18 cellular contexts compared by ENCODE assay signal in genomic region chr5:38996123-38996522, GRCh38.
DNase-seq lines count a peak whose midpoint lies in the region; ATAC-seq, FAIRE-seq and TF ChIP-seq lines count a peak whose summit lies in the region.
"Had no signal": no experiment of that assay in that cellular context is flagged by ENCODE, and none has a peak within 500 bp of the region (broad histone marks: within the 10 kb centered on the region; RNA-seq: fewer than 3 reads in every experiment).

No MANE protein-coding gene starts in this region.

- FAIRE-seq in K562 (lab: Jason Lieb, UNC) (no peak), urothelium cell line (lab: Jason Lieb, UNC) (peak; percentile 37)
- FAIRE-seq: GM19239 had no signal

- H3K4me1 Mint-ChIP-seq in natural killer cell = peaks cover 35 to 36% of the 10 kb centered on the region in 2 donors
- H3K4me1 Mint-ChIP-seq in natural killer cell treated with Interleukin-12 subunit alpha and Interleukin-12 subunit beta and Interleukin-15 and Interleukin-18, amount 100 ng/mL, for 72 hours (ENCODE audit: low read depth in 2 of 2) = peaks cover 22 to 37% of the 10 kb centered on the region in 2 donors

- H3K27ac Mint-ChIP-seq in natural killer cell = peak overlapping the region; percentile 23 to 43
- H3K27ac Mint-ChIP-seq in natural killer cell treated with Interleukin-12 subunit alpha and Interleukin-12 subunit beta and Interleukin-15 and Interleukin-18, amount 100 ng/mL, for 72 hours = no peak overlapping the region
- H3K27ac Mint-ChIP-seq: HFFc6 had no signal

- H3K79me2 ChIP-seq in K562 (ENCODE audit: control insufficient read depth, insufficient read depth, low read length) = no peaks in the 10 kb centered on the region; the same call in 2 of the 3 replicates

- no peaks in the 10 kb centered on the region for H3K9me3 ChIP-seq in K562 (replicated peaks; ENCODE audit: control insufficient read depth, insufficient read depth, low read depth, low read length)

- no peaks in the 10 kb centered on the region for H3K27me3 ChIP-seq in K562 (ENCODE audit: control insufficient read depth in 2 of 2, insufficient read depth in 2 of 2, low read length in 2 of 2)
- H3K27me3 ChIP-seq: BLaER1 treated with 17β-estradiol and CSF1 and Interleukin-3, amounts not matched to agents 10 nM and 100 nM had no signal

- no peaks in the 10 kb centered on the region for H3K9me1 ChIP-seq in K562 (ENCODE audit: control insufficient read depth, insufficient read depth, low read length)

- H3K4me1 ChIP-seq in K562 (replicated peaks in 1 of 2; ENCODE audit: control insufficient read depth in 2 of 2, insufficient read depth in 2 of 2, low read length in 2 of 2) = no peaks in the 10 kb centered on the region
- H3K4me1 ChIP-seq: BLaER1 treated with 17β-estradiol and CSF1 and Interleukin-3, amounts not matched to agents 10 nM and 100 nM had no signal

- intact Hi-C loops in natural killer cell (cut with micrococcal nuclease) = no loop called here
- intact Hi-C loops in K562 (cut with micrococcal nuclease) = no loop called here

- no peak overlapping the region for H3K4me3 ChIP-seq in K562
- H3K4me3 ChIP-seq: BLaER1 treated with 17β-estradiol and CSF1 and Interleukin-3, amounts not matched to agents 10 nM and 100 nM had no signal

- TF ChIP-seq RAD21 in K562 (CRISPR knock-in tag; conservative IDR thresholded peaks at IDR 0.05 in 1 of 2, IDR thresholded peaks at IDR 0.05 in 1 of 2) = no peak

- no peak overlapping the region for H3K4me2 ChIP-seq in K562 (ENCODE audit: insufficient read depth, low read length)
- H3K4me2 ChIP-seq: BLaER1 treated with 17β-estradiol and CSF1 and Interleukin-3, amounts not matched to agents 10 nM and 100 nM had no signal

- H4K20me1 ChIP-seq in K562 (replicated peaks; ENCODE audit: control insufficient read depth, insufficient read depth, low read length) = no peaks in the 10 kb centered on the region

- no peak for TF ChIP-seq EP300 in K562 (IDR thresholded peaks at IDR 0.05; ENCODE audit: low read length)

- no peak for TF ChIP-seq POLR2A in K562 (conservative IDR thresholded peaks at IDR 0.05)

- H3K27ac ChIP-seq in K562 (ENCODE audit: extremely low read depth, low read depth, low read length) = no peak overlapping the region; the same call in 2 of the 3 replicates
- H3K27ac ChIP-seq: BLaER1 treated with 17β-estradiol and CSF1 and Interleukin-3, amounts not matched to agents 10 nM and 100 nM had no signal

- POLR2A ChIA-PET in K562 (lab: Yijun Ruan, JAX) = no interaction called here

- H3K36me3 Mint-ChIP-seq in natural killer cell = no peaks in the 10 kb centered on the region
- peaks cover 11% of the 10 kb centered on the region for H3K36me3 Mint-ChIP-seq in natural killer cell treated with Interleukin-12 subunit alpha and Interleukin-12 subunit beta and Interleukin-15 and Interleukin-18, amount 100 ng/mL, for 72 hours

- no peaks in the 10 kb centered on the region for H3K9me3 Mint-ChIP-seq in natural killer cell
- no peaks in the 10 kb centered on the region for H3K9me3 Mint-ChIP-seq in natural killer cell treated with Interleukin-12 subunit alpha and Interleukin-12 subunit beta and Interleukin-15 and Interleukin-18, amount 100 ng/mL, for 72 hours

- ATAC-seq in natural killer cell (no peak), K562 (peak; percentile 54), HG03139 (IDR thresholded peaks at IDR 0.05; ENCODE audit: unreplicated experiment) (no peak)
- ATAC-seq in natural killer cell treated with Interleukin-12 subunit alpha and Interleukin-12 subunit beta and Interleukin-15 and Interleukin-18, amount 100 ng/mL, for 72 hours = no peak

- H3K4me3 Mint-ChIP-seq in natural killer cell = no peak overlapping the region
- no peak overlapping the region for H3K4me3 Mint-ChIP-seq in natural killer cell treated with Interleukin-12 subunit alpha and Interleukin-12 subunit beta and Interleukin-15 and Interleukin-18, amount 100 ng/mL, for 72 hours
- H3K4me3 Mint-ChIP-seq: HFFc6 had no signal

- TF ChIP-seq CTCF in natural killer cell (IDR thresholded peaks at IDR 0.05) (no peak), K562 (IDR thresholded peaks at IDR 0.05 in 2 of 3, conservative IDR thresholded peaks at IDR 0.05 in 1 of 3; ENCODE audit: insufficient read depth in 2 of 3, low read depth in 1 of 3, low read length in 3 of 3) (no peak)

- H3K9ac ChIP-seq in K562 (ENCODE audit: insufficient read depth in 1 of 2, low read depth in 2 of 2, low read length in 2 of 2) = no peak overlapping the region
- H3K9ac ChIP-seq: BLaER1 treated with 17β-estradiol and CSF1 and Interleukin-3, amounts not matched to agents 10 nM and 100 nM had no signal

- DNase-seq in NCI-H510A treated with DMSO at 0.1 percent for 48 hours (lab: John Stamatoyannopoulos, UW) = peak; percentile 31
- DNase-seq in NCI-H510A (lab: John Stamatoyannopoulos, UW) = no peak
- no peak for DNase-seq in natural killer cell
- no peak for DNase-seq in natural killer cell treated with Interleukin-12 subunit alpha and Interleukin-12 subunit beta and Interleukin-15 and Interleukin-18, amount 100 ng/mL, for 72 hours (ENCODE audit: low spot score)
- no peak for DNase-seq in K562 (ENCODE audit: extremely low read depth in 1 of 4, low spot score in 3 of 4)
- DNase-seq in urothelium cell line (ENCODE audit: low spot score) = no peak
- DNase-seq in inferior parietal cortex (ENCODE audit: extremely low spot score) = no peak
- DNase-seq: DMS 273 treated with DMSO at 0.1 percent for 48 hours, EL, HFFc6, NCI-H1092 treated with DMSO at 0.1 percent for 48 hours, NCI-H1694 treated with DMSO at 0.1 percent for 48 hours, NCI-H446, NCI-H774, SIG-M5 had no signal

- in situ Hi-C loops in K562 (cut with MboI) = no loop called here

- BruUV-seq in K562 (replicated peaks; lab: Mats Ljungman, UMichigan) = no TSS peak

- no peaks in the 10 kb centered on the region for H3K27me3 Mint-ChIP-seq in natural killer cell (ENCODE audit: low read depth in 2 of 2)
- no peaks in the 10 kb centered on the region for H3K27me3 Mint-ChIP-seq in natural killer cell treated with Interleukin-12 subunit alpha and Interleukin-12 subunit beta and Interleukin-15 and Interleukin-18, amount 100 ng/mL, for 72 hours

- H2AFZ ChIP-seq in K562 (ENCODE audit: low read depth, low read length) = no peak overlapping the region

- H3K36me3 ChIP-seq in K562 (ENCODE audit: control insufficient read depth, insufficient read depth, low read length) = peaks cover 18% of the 10 kb centered on the region; the same call in 1 of the 3 replicates

- CTCF ChIA-PET in K562 (lab: Yijun Ruan, JAX; ENCODE audit: low intra/inter-chr PET ratio) = interaction anchor here (0.9 kb wide), 1 partner anchor 110 kb away, joined by 3 read pairs; no protein-coding TSS in a partner anchor

TF ChIP-seq in K562, 482 proteins besides CTCF, POLR2A, EP300 and RAD21 (continues in another document):
- TF ChIP-seq ZNF589 (CRISPR knock-in tag; IDR thresholded peaks at IDR 0.05; ENCODE audit: low read depth) = no peak
- no peak for TF ChIP-seq ZKSCAN3 (CRISPR knock-in tag; IDR thresholded peaks at IDR 0.05)
- TF ChIP-seq ATF7 (IDR thresholded peaks at IDR 0.05) = no peak

Comparison
In these comparisons a context has a peak if more than half of its experiments do, and no peak if none do; other contexts are left out.
1. H3K27ac Mint-ChIP-seq: peak in natural killer cell (2 of 2); none in natural killer cell treated with Interleukin-12 subunit alpha and Interleukin-12 subunit beta and Interleukin-15 and Interleukin-18, amount 100 ng/mL, for 72 hours (0 of 2).